1 cellular context compared by ENCODE assay signal in the genomic region with DNA sequence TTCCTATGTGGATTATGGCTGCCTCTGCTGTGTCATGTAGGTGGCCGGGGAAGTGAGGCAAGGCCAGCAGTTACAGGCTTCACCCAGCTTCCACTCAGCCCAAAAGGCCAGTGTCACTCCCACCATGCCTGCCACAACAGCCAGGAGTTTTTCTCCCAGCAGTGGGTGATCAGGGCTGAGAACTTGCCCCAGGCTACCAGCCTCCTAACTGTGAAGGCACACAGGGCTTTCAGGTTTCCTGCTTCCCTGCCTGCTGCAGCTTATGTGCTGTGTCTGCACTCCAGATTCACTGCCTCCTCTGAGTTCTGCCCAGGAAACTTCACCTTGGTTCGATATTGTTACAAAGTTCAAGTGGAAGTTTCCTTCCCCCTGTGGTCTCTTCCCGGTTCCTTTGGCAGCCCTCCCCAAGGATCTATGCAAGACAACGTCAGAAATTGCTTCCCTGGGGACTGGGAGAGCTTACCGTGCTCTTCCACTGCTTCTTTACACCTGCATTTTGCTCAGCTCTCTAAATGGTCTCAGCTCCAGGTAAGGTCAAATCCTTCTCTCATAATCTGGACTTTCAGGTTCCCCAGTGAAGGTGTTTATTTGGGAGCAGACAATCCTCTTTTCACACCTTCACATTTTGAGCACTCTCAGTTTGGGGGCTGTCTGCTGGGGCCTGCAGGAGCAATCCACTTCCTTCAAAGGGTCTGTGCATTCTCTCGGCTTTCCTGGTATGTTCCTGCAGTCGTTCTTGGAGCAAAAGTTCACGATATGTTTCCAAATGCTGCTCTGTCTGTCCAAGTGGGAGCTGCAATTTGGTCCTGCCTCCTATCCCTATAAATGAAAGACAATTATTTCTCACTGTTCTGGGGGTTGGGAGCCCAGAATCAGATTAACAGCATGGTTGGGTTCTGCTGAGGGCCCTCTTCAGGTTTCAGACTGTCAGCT.
TF ChIP-seq lines count a peak whose summit lies in the region.

No MANE protein-coding gene starts in this region.

TF ChIP-seq in H1, 55 proteins besides CTCF, POLR2A, EP300 and RAD21:
- TF ChIP-seq SIRT6 (IDR thresholded peaks at IDR 0.05; ENCODE audit: low read length) (no peak), RNF2 (IDR thresholded peaks at IDR 0.05; ENCODE audit: borderline replicate concordance, low read depth, low read length, missing control alignments, poor library complexity, severe bottlenecking) (no peak), BRCA1 (IDR thresholded peaks at IDR 0.05; ENCODE audit: low read depth, low read length) (no peak), POLR2AphosphoS5 (IDR thresholded peaks at IDR 0.05; ENCODE audit: low read depth, low read length) (no peak), TAF7 (optimal IDR thresholded peaks at IDR 0.05; ENCODE audit: borderline replicate concordance, low read depth, low read length) (no peak)
- TF ChIP-seq, protein P1, sequence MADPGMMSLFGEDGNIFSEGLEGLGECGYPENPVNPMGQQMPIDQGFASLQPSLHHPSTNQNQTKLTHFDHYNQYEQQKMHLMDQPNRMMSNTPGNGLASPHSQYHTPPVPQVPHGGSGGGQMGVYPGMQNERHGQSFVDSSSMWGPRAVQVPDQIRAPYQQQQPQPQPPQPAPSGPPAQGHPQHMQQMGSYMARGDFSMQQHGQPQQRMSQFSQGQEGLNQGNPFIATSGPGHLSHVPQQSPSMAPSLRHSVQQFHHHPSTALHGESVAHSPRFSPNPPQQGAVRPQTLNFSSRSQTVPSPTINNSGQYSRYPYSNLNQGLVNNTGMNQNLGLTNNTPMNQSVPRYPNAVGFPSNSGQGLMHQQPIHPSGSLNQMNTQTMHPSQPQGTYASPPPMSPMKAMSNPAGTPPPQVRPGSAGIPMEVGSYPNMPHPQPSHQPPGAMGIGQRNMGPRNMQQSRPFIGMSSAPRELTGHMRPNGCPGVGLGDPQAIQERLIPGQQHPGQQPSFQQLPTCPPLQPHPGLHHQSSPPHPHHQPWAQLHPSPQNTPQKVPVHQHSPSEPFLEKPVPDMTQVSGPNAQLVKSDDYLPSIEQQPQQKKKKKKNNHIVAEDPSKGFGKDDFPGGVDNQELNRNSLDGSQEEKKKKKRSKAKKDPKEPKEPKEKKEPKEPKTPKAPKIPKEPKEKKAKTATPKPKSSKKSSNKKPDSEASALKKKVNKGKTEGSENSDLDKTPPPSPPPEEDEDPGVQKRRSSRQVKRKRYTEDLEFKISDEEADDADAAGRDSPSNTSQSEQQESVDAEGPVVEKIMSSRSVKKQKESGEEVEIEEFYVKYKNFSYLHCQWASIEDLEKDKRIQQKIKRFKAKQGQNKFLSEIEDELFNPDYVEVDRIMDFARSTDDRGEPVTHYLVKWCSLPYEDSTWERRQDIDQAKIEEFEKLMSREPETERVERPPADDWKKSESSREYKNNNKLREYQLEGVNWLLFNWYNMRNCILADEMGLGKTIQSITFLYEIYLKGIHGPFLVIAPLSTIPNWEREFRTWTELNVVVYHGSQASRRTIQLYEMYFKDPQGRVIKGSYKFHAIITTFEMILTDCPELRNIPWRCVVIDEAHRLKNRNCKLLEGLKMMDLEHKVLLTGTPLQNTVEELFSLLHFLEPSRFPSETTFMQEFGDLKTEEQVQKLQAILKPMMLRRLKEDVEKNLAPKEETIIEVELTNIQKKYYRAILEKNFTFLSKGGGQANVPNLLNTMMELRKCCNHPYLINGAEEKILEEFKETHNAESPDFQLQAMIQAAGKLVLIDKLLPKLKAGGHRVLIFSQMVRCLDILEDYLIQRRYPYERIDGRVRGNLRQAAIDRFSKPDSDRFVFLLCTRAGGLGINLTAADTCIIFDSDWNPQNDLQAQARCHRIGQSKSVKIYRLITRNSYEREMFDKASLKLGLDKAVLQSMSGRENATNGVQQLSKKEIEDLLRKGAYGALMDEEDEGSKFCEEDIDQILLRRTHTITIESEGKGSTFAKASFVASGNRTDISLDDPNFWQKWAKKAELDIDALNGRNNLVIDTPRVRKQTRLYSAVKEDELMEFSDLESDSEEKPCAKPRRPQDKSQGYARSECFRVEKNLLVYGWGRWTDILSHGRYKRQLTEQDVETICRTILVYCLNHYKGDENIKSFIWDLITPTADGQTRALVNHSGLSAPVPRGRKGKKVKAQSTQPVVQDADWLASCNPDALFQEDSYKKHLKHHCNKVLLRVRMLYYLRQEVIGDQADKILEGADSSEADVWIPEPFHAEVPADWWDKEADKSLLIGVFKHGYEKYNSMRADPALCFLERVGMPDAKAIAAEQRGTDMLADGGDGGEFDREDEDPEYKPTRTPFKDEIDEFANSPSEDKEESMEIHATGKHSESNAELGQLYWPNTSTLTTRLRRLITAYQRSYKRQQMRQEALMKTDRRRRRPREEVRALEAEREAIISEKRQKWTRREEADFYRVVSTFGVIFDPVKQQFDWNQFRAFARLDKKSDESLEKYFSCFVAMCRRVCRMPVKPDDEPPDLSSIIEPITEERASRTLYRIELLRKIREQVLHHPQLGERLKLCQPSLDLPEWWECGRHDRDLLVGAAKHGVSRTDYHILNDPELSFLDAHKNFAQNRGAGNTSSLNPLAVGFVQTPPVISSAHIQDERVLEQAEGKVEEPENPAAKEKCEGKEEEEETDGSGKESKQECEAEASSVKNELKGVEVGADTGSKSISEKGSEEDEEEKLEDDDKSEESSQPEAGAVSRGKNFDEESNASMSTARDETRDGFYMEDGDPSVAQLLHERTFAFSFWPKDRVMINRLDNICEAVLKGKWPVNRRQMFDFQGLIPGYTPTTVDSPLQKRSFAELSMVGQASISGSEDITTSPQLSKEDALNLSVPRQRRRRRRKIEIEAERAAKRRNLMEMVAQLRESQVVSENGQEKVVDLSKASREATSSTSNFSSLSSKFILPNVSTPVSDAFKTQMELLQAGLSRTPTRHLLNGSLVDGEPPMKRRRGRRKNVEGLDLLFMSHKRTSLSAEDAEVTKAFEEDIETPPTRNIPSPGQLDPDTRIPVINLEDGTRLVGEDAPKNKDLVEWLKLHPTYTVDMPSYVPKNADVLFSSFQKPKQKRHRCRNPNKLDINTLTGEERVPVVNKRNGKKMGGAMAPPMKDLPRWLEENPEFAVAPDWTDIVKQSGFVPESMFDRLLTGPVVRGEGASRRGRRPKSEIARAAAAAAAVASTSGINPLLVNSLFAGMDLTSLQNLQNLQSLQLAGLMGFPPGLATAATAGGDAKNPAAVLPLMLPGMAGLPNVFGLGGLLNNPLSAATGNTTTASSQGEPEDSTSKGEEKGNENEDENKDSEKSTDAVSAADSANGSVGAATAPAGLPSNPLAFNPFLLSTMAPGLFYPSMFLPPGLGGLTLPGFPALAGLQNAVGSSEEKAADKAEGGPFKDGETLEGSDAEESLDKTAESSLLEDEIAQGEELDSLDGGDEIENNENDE (IDR thresholded peaks at IDR 0.05; ENCODE audit: insufficient replicate concordance, low read length), result no peak
- TF ChIP-seq, protein P2, sequence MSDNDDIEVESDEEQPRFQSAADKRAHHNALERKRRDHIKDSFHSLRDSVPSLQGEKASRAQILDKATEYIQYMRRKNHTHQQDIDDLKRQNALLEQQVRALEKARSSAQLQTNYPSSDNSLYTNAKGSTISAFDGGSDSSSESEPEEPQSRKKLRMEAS (IDR thresholded peaks at IDR 0.05), result no peak
- TF ChIP-seq, protein P3, sequence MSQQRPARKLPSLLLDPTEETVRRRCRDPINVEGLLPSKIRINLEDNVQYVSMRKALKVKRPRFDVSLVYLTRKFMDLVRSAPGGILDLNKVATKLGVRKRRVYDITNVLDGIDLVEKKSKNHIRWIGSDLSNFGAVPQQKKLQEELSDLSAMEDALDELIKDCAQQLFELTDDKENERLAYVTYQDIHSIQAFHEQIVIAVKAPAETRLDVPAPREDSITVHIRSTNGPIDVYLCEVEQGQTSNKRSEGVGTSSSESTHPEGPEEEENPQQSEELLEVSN (IDR thresholded peaks at IDR 0.05), result no peak
TF ChIP-seq in H1: peak in this region for 0.
